30 cellular contexts compared by ENCODE assay signal in the genomic region with DNA sequence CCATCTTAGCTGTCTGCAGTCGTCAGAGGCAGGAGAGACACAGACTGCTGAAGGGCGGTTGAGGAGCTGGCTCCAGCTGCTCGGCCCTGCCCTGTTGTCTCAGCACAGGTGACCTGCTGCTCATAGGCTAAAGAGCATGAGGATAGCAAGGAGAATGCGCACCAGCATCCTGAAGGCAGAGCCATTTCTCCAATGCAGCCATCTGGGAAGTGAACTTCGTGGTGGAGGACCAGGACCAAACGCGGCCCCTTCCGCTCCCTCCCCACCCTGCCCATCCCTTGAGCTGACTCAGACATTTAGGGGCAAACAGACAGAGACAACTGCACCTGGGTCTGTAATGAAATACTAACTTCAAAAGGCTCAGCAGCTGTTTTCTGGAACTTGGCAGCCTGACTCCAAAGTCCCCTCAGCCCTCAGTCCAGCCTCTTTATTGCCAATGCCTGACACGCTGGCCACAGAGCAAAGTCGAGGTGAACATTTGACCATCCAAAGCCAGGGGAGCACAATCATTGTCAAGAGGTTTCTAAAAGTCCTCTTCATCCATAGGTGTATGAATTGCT. TPM values are rescaled to one million over a fixed set of nuclear protein-coding genes. Genes with fewer than 3 reads are reported as not detected.
"Had no signal": no experiment of that assay in that cellular context is flagged by ENCODE, and none has a peak within 500 bp of the region (broad histone marks: within the 10 kb centered on the region; RNA-seq: fewer than 3 reads in every experiment).

No MANE protein-coding gene starts in this region.

- H3K36me3 Mint-ChIP-seq: memory B cell; natural killer cell treated with Interleukin-12 subunit alpha and Interleukin-12 subunit beta and Interleukin-15 and Interleukin-18, amount 100 ng/mL, for 72 hours; stimulated activated naive B cell treated with anti-CD40 and anti-IgM and Interleukin-4, amounts not matched to agents 10 μg/mL and 1 μg/mL and 100 μg/mL, for 72 hours had no signal

- H3K9ac ChIP-seq: parathyroid adenoma had no signal

- H3K9me3 ChIP-seq: esophagus squamous epithelium, prostate gland, suprapubic skin, thyroid gland, vagina had no signal

- H3K27ac Mint-ChIP-seq: memory B cell; naive B cell; natural killer cell treated with Interleukin-12 subunit alpha and Interleukin-12 subunit beta and Interleukin-15 and Interleukin-18, amount 100 ng/mL, for 72 hours; stimulated activated naive B cell treated with anti-CD40 and anti-IgM and Interleukin-4, amounts not matched to agents 10 μg/mL and 1 μg/mL and 100 μg/mL, for 72 hours; stimulated activated naive CD8-positive, alpha-beta T cell treated with anti-CD3 and anti-CD28 coated beads, Interleukin-15, Interleukin-2, amounts not matched to agents 100 ng/mL and 50 ng/mL, for 24 hours had no signal

- H2AFZ ChIP-seq: parathyroid adenoma had no signal

- H3K27ac ChIP-seq: dorsolateral prefrontal cortex, esophagus squamous epithelium, heart right ventricle, left ventricle myocardium inferior, parathyroid adenoma, prostate gland, suprapubic skin, thyroid gland, vagina had no signal

- H3K4me1 ChIP-seq: heart right ventricle, left ventricle myocardium inferior, parathyroid adenoma, prostate gland, suprapubic skin, thyroid gland, vagina had no signal

- H3K36me3 ChIP-seq: esophagus squamous epithelium, heart right ventricle, left ventricle myocardium inferior, prostate gland, suprapubic skin, thyroid gland, vagina had no signal

- H3K4me1 Mint-ChIP-seq: memory B cell; naive B cell; neural crest cell; stimulated activated naive B cell treated with anti-CD40 and anti-IgM and Interleukin-4, amounts not matched to agents 10 μg/mL and 1 μg/mL and 100 μg/mL, for 72 hours had no signal

- DNase-seq: dorsolateral prefrontal cortex; effector CD8-positive, alpha-beta T cell; erythroblast; esophagus squamous epithelium; foreskin melanocyte; glutamatergic neuron; heart right ventricle; hippocampal formation; kidney glomerular epithelial cell; left colon; left ventricle myocardium inferior; naive B cell; right cardiac atrium; small intestine; stimulated activated CD4-positive, alpha-beta T cell treated with anti-CD3 and anti-CD28 coated beads, Interleukin-15, amount 100 ng/mL, for 24 hours; stimulated activated CD4-positive, alpha-beta T cell treated with anti-CD3 and anti-CD28 coated beads, Interleukin-2, amount 100 ng/mL, for 48 hours; stimulated activated naive B cell treated with anti-CD40 and anti-IgM and Interleukin-4, amounts not matched to agents 10 μg/mL and 1 μg/mL and 100 μg/mL, for 72 hours; thyroid gland; trophoblast cell had no signal

- H3K27me3 ChIP-seq: esophagus squamous epithelium, suprapubic skin, thyroid gland, vagina had no signal

- H3K27me3 Mint-ChIP-seq: memory B cell had no signal

- H3K4me3 Mint-ChIP-seq: memory B cell; naive B cell; natural killer cell treated with Interleukin-12 subunit alpha and Interleukin-12 subunit beta and Interleukin-15 and Interleukin-18, amount 100 ng/mL, for 72 hours; neural crest cell; stimulated activated naive B cell treated with anti-CD40 and anti-IgM and Interleukin-4, amounts not matched to agents 10 μg/mL and 1 μg/mL and 100 μg/mL, for 72 hours; stimulated activated naive CD8-positive, alpha-beta T cell treated with anti-CD3 and anti-CD28 coated beads, Interleukin-15, Interleukin-2, amounts not matched to agents 100 ng/mL and 50 ng/mL, for 24 hours had no signal

- H3K4me3 ChIP-seq: dorsolateral prefrontal cortex, esophagus squamous epithelium, heart right ventricle, left ventricle myocardium inferior, lung, prostate gland, suprapubic skin, thyroid gland, vagina had no signal

RNA-seq across cellular contexts. Expression of a gene that starts 22.3 kb away (rescaled TPM):
- total RNA-seq: mononuclear cell; natural killer cell treated with Interleukin-12 subunit alpha and Interleukin-12 subunit beta and Interleukin-15 and Interleukin-18, amount 100 ng/mL, for 72 hours; osteoblast had no signal
